Comparison of ENCODE assay signal across 10 cellular contexts in genomic region chr18:55319517-55319905, GRCh38.
DNase-seq lines count a peak whose midpoint lies in the region; ATAC-seq, FAIRE-seq and TF ChIP-seq lines count a peak whose summit lies in the region.
"Had no signal": no experiment of that assay in that cellular context is flagged by ENCODE, and none has a peak within 500 bp of the region (broad histone marks: within the 10 kb centered on the region; RNA-seq: fewer than 3 reads in every experiment).

No MANE protein-coding gene starts in this region.

- CTCF ChIA-PET in activated B cell treated with CpG ODN at 0.5 μM for 24 hours (lab: Charles Lee), result interaction anchor here (0.6 to 1.5 kb wide), 3 partner anchors 9 to 88 kb away, joined by 3 read pairs; no protein-coding TSS in a partner anchor
- CTCF ChIA-PET in activated naive CD4-positive, alpha-beta T cell treated with anti-CD3 and anti-CD28 coated beads, Interleukin-2, amount 10 ng/mL, durations not matched to agents 7 days and 5 days (lab: Charles Lee), result no interaction called here

- no peaks in the 10 kb centered on the region for H3K27me3 Mint-ChIP-seq in activated B cell treated with CpG ODN at 0.5 μM for 24 hours
- peaks cover 31% of the 10 kb centered on the region for H3K27me3 Mint-ChIP-seq in activated naive CD4-positive, alpha-beta T cell treated with anti-CD3 and anti-CD28 coated beads, Interleukin-2, amount 10 ng/mL, durations not matched to agents 7 days and 5 days

- no peak for TF ChIP-seq POLR2A in testis (IDR thresholded peaks at IDR 0.05)

- no peaks in the 10 kb centered on the region for H3K9me3 Mint-ChIP-seq in activated B cell treated with CpG ODN at 0.5 μM for 24 hours
- H3K9me3 Mint-ChIP-seq in activated naive CD4-positive, alpha-beta T cell treated with anti-CD3 and anti-CD28 coated beads, Interleukin-2, amount 10 ng/mL, durations not matched to agents 7 days and 5 days, result no peaks in the 10 kb centered on the region

- H3K36me3 Mint-ChIP-seq in activated B cell treated with CpG ODN at 0.5 μM for 24 hours (ENCODE audit: low read depth), result peaks cover 29% of the 10 kb centered on the region
- no peaks in the 10 kb centered on the region for H3K36me3 Mint-ChIP-seq in activated naive CD4-positive, alpha-beta T cell treated with anti-CD3 and anti-CD28 coated beads, Interleukin-2, amount 10 ng/mL, durations not matched to agents 7 days and 5 days

- H3K4me3 ChIP-seq in testis, result peak overlapping the region; percentile 59 to 70

- ATAC-seq in activated B cell treated with CpG ODN at 0.5 μM for 24 hours (ENCODE audit: low read depth), result no peak

- peak overlapping the region; percentile 90 for H3K4me3 Mint-ChIP-seq in activated B cell treated with CpG ODN at 0.5 μM for 24 hours
- no peak overlapping the region for H3K4me3 Mint-ChIP-seq in activated naive CD4-positive, alpha-beta T cell treated with anti-CD3 and anti-CD28 coated beads, Interleukin-2, amount 10 ng/mL, durations not matched to agents 7 days and 5 days

- H3K4me1 Mint-ChIP-seq in activated B cell treated with CpG ODN at 0.5 μM for 24 hours, result peaks cover 64% of the 10 kb centered on the region
- peaks cover 7% of the 10 kb centered on the region for H3K4me1 Mint-ChIP-seq in activated naive CD4-positive, alpha-beta T cell treated with anti-CD3 and anti-CD28 coated beads, Interleukin-2, amount 10 ng/mL, durations not matched to agents 7 days and 5 days

- H3K4me1 ChIP-seq in testis, result peaks cover 27% of the 10 kb centered on the region

- POLR2A ChIA-PET in activated B cell treated with CpG ODN at 0.5 μM for 24 hours (lab: Charles Lee), result interaction anchor here (0.7 to 2.4 kb wide), 5 partner anchors 10 to 75 kb away, joined by 3 to 13 read pairs (median 4); no protein-coding TSS in a partner anchor

- no peaks in the 10 kb centered on the region for H3K27me3 ChIP-seq in testis

- H3K9me3 ChIP-seq in testis, result no peaks in the 10 kb centered on the region

- FAIRE-seq in islet of Langerhans (lab: Jason Lieb, UNC), result peak; percentile 78

- H3K27ac ChIP-seq in testis, result peak overlapping the region; percentile 88 to 94

- H3K27ac Mint-ChIP-seq in activated B cell treated with CpG ODN at 0.5 μM for 24 hours, result peak overlapping the region; percentile 92
- no peak overlapping the region for H3K27ac Mint-ChIP-seq in activated naive CD4-positive, alpha-beta T cell treated with anti-CD3 and anti-CD28 coated beads, Interleukin-2, amount 10 ng/mL, durations not matched to agents 7 days and 5 days

- intact Hi-C loops in activated B cell treated with CpG ODN at 0.5 μM for 24 hours (cut with micrococcal nuclease), result no loop called here
- intact Hi-C loops in testis (cut with DNase I; ENCODE audit: low total_unique reads), result no loop called here

- no peaks in the 10 kb centered on the region for H3K36me3 ChIP-seq in testis (ENCODE audit: low read depth, missing control alignments)

- no peak for TF ChIP-seq CTCF in activated B cell treated with CpG ODN at 0.5 μM for 24 hours (IDR thresholded peaks at IDR 0.05)
- TF ChIP-seq CTCF in testis (IDR thresholded peaks at IDR 0.05), result no peak

- DNase-seq in NCI-H1092 treated with DMSO at 0.1 percent for 48 hours (lab: John Stamatoyannopoulos, UW) (peak; percentile 86), NCI-H1092 (lab: John Stamatoyannopoulos, UW) (no peak), activated B cell treated with CpG ODN at 0.5 μM for 24 hours (no peak), testis (no peak), DMS114 treated with DMSO at 0.1 percent for 48 hours (lab: John Stamatoyannopoulos, UW; ENCODE audit: unreplicated experiment) (no peak)
- no peak for DNase-seq in stimulated activated CD4-positive, alpha-beta T cell treated with anti-CD3 and anti-CD28 coated beads, Interleukin-1b, Interleukin-23, amount 100 ng/mL, for 48 hours
- no peak for DNase-seq in activated naive CD4-positive, alpha-beta T cell treated with anti-CD3 and anti-CD28 coated beads, Interleukin-2, amount 10 ng/mL, durations not matched to agents 7 days and 5 days
- DNase-seq: NCI-H146; stimulated activated CD4-positive, alpha-beta T cell treated with anti-CD3 and anti-CD28 coated beads, Interleukin-2, amount 100 ng/mL, for 24 hours had no signal

- 41 to 47% methylated on average over 3 of the region's 3 CpGs for WGBS in testis, 2 donors
